ENCODE assay signal across 10 cellular contexts in the genomic region with DNA sequence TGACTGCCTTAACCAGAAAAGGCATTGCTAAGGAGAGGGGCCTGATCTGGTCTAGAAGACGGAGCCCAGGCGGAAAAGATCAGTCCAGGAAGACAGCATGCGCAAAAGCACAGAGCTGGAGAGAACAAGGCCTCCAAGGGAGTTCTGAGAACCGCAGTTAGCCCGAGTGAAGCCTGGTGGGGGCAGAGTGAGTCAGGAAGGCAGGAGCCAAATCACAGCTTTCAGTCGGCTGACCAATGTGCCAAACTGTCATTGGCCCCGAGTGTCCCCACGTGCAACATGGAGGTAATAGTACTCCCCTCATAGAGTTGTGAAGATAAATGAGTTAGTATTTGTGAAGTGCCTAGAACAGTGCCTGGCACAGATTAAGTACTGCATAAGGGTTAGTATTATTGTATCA. TPM values are rescaled to one million over a fixed set of nuclear protein-coding genes. Genes with fewer than 3 reads are reported as not detected.
DNase-seq lines count a peak whose midpoint lies in the region; ATAC-seq and TF ChIP-seq lines count a peak whose summit lies in the region.
"Had no signal": no experiment of that assay in that cellular context is flagged by ENCODE, and none has a peak within 500 bp of the region (broad histone marks: within the 10 kb centered on the region; RNA-seq: fewer than 3 reads in every experiment).

No MANE protein-coding gene starts in this region.

- 58 to 80% methylated on average over 8 of the region's 8 CpGs for WGBS in upper lobe of left lung, 2 donors

- no peak overlapping the region for H3K4me3 ChIP-seq in upper lobe of left lung
- no peak overlapping the region for H3K4me3 ChIP-seq in BE2C (ENCODE audit: low read depth, low read length)

- intact Hi-C loops in activated naive CD4-positive, alpha-beta T cell treated with anti-CD3 and anti-CD28 coated beads for 36 hours (cut with micrococcal nuclease) = loop anchor here (2.0 to 10.0 kb wide), 3 partner anchors 28 to 1156 kb away; no protein-coding TSS in a partner anchor

- peak overlapping the region; percentile 85 for H3K4me3 Mint-ChIP-seq in activated naive CD4-positive, alpha-beta T cell treated with anti-CD3 and anti-CD28 coated beads, Interleukin-2, amount 50 U/mL, for 24 hours
- no peak overlapping the region for H3K4me3 Mint-ChIP-seq in activated naive CD4-positive, alpha-beta T cell treated with anti-CD3 and anti-CD28 coated beads for 36 hours
- peak overlapping the region; percentile 85 for H3K4me3 Mint-ChIP-seq in effector memory CD8-positive, alpha-beta T cell
- peak overlapping the region; percentile 81 for H3K4me3 Mint-ChIP-seq in mesothelial cell of epicardium

- no peak for TF ChIP-seq POLR2A in upper lobe of left lung (IDR thresholded peaks at IDR 0.05)

- H3K27me3 ChIP-seq in upper lobe of left lung (no peaks in the 10 kb centered on the region), BE2C (peaks cover 7% of the 10 kb centered on the region)

- CTCF ChIA-PET in activated naive CD4-positive, alpha-beta T cell treated with anti-CD3 and anti-CD28 coated beads for 36 hours (lab: Charles Lee) = no interaction called here

- ATAC-seq in effector memory CD8-positive, alpha-beta T cell (replicated peaks) = no peak
- ATAC-seq in upper lobe of left lung (ENCODE audit: low FRiP score in 2 of 2) = peak; percentile 9 to 16

- no peaks in the 10 kb centered on the region for H3K9me3 Mint-ChIP-seq in activated naive CD4-positive, alpha-beta T cell treated with anti-CD3 and anti-CD28 coated beads, Interleukin-2, amount 50 U/mL, for 24 hours
- no peaks in the 10 kb centered on the region for H3K9me3 Mint-ChIP-seq in activated naive CD4-positive, alpha-beta T cell treated with anti-CD3 and anti-CD28 coated beads for 36 hours
- H3K9me3 Mint-ChIP-seq in effector memory CD8-positive, alpha-beta T cell = no peaks in the 10 kb centered on the region
- no peaks in the 10 kb centered on the region for H3K9me3 Mint-ChIP-seq in mesothelial cell of epicardium

- H3K27me3 Mint-ChIP-seq in activated naive CD4-positive, alpha-beta T cell treated with anti-CD3 and anti-CD28 coated beads, Interleukin-2, amount 50 U/mL, for 24 hours = no peaks in the 10 kb centered on the region
- H3K27me3 Mint-ChIP-seq in activated naive CD4-positive, alpha-beta T cell treated with anti-CD3 and anti-CD28 coated beads for 36 hours (ENCODE audit: low read depth) = no peaks in the 10 kb centered on the region
- H3K27me3 Mint-ChIP-seq in effector memory CD8-positive, alpha-beta T cell = no peaks in the 10 kb centered on the region
- H3K27me3 Mint-ChIP-seq in mesothelial cell of epicardium (ENCODE audit: low read depth) = peaks cover 30% of the 10 kb centered on the region

- peaks cover 8 to 24% (median 14%) of the 10 kb centered on the region in 4 donors for H3K4me1 ChIP-seq in upper lobe of left lung
- no peaks in the 10 kb centered on the region for H3K4me1 ChIP-seq in BE2C

- H3K9me3 ChIP-seq in upper lobe of left lung (no peaks in the 10 kb centered on the region), BE2C (no peaks in the 10 kb centered on the region)

- no peak overlapping the region for H3K27ac Mint-ChIP-seq in activated naive CD4-positive, alpha-beta T cell treated with anti-CD3 and anti-CD28 coated beads, Interleukin-2, amount 50 U/mL, for 24 hours
- no peak overlapping the region for H3K27ac Mint-ChIP-seq in activated naive CD4-positive, alpha-beta T cell treated with anti-CD3 and anti-CD28 coated beads for 36 hours
- peak overlapping the region; percentile 52 to 89 for H3K27ac Mint-ChIP-seq in effector memory CD8-positive, alpha-beta T cell
- H3K27ac Mint-ChIP-seq in mesothelial cell of epicardium = peak overlapping the region; percentile 5

- no peak for DNase-seq in activated naive CD4-positive, alpha-beta T cell treated with anti-CD3 and anti-CD28 coated beads for 36 hours
- no peak for DNase-seq in effector memory CD8-positive, alpha-beta T cell
- no peak for DNase-seq in mesothelial cell of epicardium (ENCODE audit: low spot score in 2 of 2, unreplicated experiment in 2 of 2)
- no peak for DNase-seq in upper lobe of left lung
- no peak for DNase-seq in SHP77 treated with DMSO at 0.1 percent for 48 hours (lab: John Stamatoyannopoulos, UW)
- no peak for DNase-seq in NCI-H510A (lab: John Stamatoyannopoulos, UW)
- no peak for DNase-seq in BE2C

- H3K36me3 ChIP-seq in upper lobe of left lung (no peaks in the 10 kb centered on the region), BE2C (no peaks in the 10 kb centered on the region)

- TF ChIP-seq CTCF in mesothelial cell of epicardium (IDR thresholded peaks at IDR 0.05; ENCODE audit: unreplicated experiment) (no peak), upper lobe of left lung (IDR thresholded peaks at IDR 0.05) (no peak), BE2C (IDR thresholded peaks at IDR 0.05; ENCODE audit: low read depth, low read length) (no peak)

- TF ChIP-seq EP300 in upper lobe of left lung (IDR thresholded peaks at IDR 0.05) = no peak

- peaks cover 36% of the 10 kb centered on the region for H3K4me1 Mint-ChIP-seq in activated naive CD4-positive, alpha-beta T cell treated with anti-CD3 and anti-CD28 coated beads, Interleukin-2, amount 50 U/mL, for 24 hours
- peaks cover 33% of the 10 kb centered on the region for H3K4me1 Mint-ChIP-seq in activated naive CD4-positive, alpha-beta T cell treated with anti-CD3 and anti-CD28 coated beads for 36 hours (ENCODE audit: low read depth)
- peaks cover 33 to 42% of the 10 kb centered on the region in 2 donors for H3K4me1 Mint-ChIP-seq in effector memory CD8-positive, alpha-beta T cell (ENCODE audit: low read depth in 2 of 2)
- peaks cover 24% of the 10 kb centered on the region for H3K4me1 Mint-ChIP-seq in mesothelial cell of epicardium

- peak overlapping the region in 3 of 4 donors; percentile 35 to 88 (median 38) for H3K27ac ChIP-seq in upper lobe of left lung
- H3K27ac ChIP-seq: C4-2B, KMS-11 had no signal

- no peaks in the 10 kb centered on the region for H3K36me3 Mint-ChIP-seq in activated naive CD4-positive, alpha-beta T cell treated with anti-CD3 and anti-CD28 coated beads, Interleukin-2, amount 50 U/mL, for 24 hours
- H3K36me3 Mint-ChIP-seq in activated naive CD4-positive, alpha-beta T cell treated with anti-CD3 and anti-CD28 coated beads for 36 hours (ENCODE audit: low read depth) = no peaks in the 10 kb centered on the region
- H3K36me3 Mint-ChIP-seq in effector memory CD8-positive, alpha-beta T cell (ENCODE audit: insufficient read depth) = peaks cover 4% of the 10 kb centered on the region
- no peaks in the 10 kb centered on the region for H3K36me3 Mint-ChIP-seq in mesothelial cell of epicardium

RNA-seq across cellular contexts. Expression of gene TSPAN2, which starts 1.2 kb away (rescaled TPM):
- under 1 TPM; 0.86 to 0.91 TPM for total RNA-seq in activated naive CD4-positive, alpha-beta T cell treated with anti-CD3 and anti-CD28 coated beads for 36 hours
- total RNA-seq in mesothelial cell of epicardium = 12.1 to 14.2 TPM (median 12.2 TPM) in 3 replicates
- total RNA-seq in upper lobe of left lung = 10 to 100 TPM in 1 of 6 donors, 1 to 10 TPM in 5; 1.7 to 13.7 (median 4.5) TPM
- not detected for polyA plus RNA-seq in BE2C (2012; ENCODE audit: insufficient read depth, insufficient read length, low read depth)

Comparison
In these comparisons a context has a peak if more than half of its experiments do, and no peak if none do; other contexts are left out.
1. H3K27ac Mint-ChIP-seq: peak in effector memory CD8-positive, alpha-beta T cell (2 of 2) and mesothelial cell of epicardium (single experiment); none in activated naive CD4-positive, alpha-beta T cell treated with anti-CD3 and anti-CD28 coated beads, Interleukin-2, amount 50 U/mL, for 24 hours (single experiment) and activated naive CD4-positive, alpha-beta T cell treated with anti-CD3 and anti-CD28 coated beads for 36 hours (single experiment).